Comparison of ENCODE assay signal across 12 cellular contexts in the genomic region with DNA sequence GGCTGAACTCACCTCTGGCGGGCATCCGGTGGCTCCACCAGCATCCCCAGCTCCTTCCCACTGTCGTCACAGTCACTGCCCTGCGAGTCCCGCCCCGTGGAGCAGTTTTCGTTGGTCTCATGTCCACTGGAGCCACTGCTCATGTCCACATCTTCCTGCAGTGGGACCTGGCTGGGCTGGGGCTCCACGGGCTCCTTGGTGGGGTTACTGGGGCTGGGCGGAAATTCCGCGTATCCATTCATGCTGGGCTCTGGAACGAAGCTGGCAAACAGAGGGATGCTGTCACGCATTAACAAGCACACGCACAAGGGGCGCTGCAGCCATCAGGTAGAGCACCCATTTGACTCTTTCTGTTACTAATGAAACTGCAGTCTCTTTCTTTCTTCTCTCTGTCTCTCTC. TPM values are rescaled to one million over a fixed set of nuclear protein-coding genes. Genes with fewer than 3 reads are reported as not detected.
DNase-seq lines count a peak whose midpoint lies in the region; ATAC-seq, FAIRE-seq and TF ChIP-seq lines count a peak whose summit lies in the region.
"Had no signal": no experiment of that assay in that cellular context is flagged by ENCODE, and none has a peak within 500 bp of the region (broad histone marks: within the 10 kb centered on the region; RNA-seq: fewer than 3 reads in every experiment).

No MANE protein-coding gene starts in this region.

- no peak for ATAC-seq in CD4-positive, alpha-beta T cell (ENCODE audit: poor library complexity)

- H3K4me1 ChIP-seq in mammary epithelial cell (ENCODE audit: insufficient read depth, low read length): no peaks in the 10 kb centered on the region

- FAIRE-seq in islet of Langerhans (lab: Jason Lieb, UNC) (peak; percentile 36), D721Med (lab: Jason Lieb, UNC) (no peak)

- H3K4me3 Mint-ChIP-seq in MCF 10A (ENCODE audit: unreplicated experiment): no peak overlapping the region
- no peak overlapping the region for H3K4me3 Mint-ChIP-seq in type B pancreatic cell
- no peak overlapping the region for H3K4me3 Mint-ChIP-seq in CD4-positive, alpha-beta T cell
- no peak overlapping the region for H3K4me3 Mint-ChIP-seq in mesothelial cell of epicardium
- H3K4me3 Mint-ChIP-seq: B cell had no signal

- no peak overlapping the region for H3K4me2 ChIP-seq in mammary epithelial cell (ENCODE audit: insufficient read depth, low read depth, low read length)

- DNase-seq in mammary epithelial cell: no peak
- no peak for DNase-seq in MCF 10A (ENCODE audit: unreplicated experiment)
- no peak for DNase-seq in type B pancreatic cell (ENCODE audit: extremely low spot score, unreplicated experiment)
- DNase-seq in CD4-positive, alpha-beta T cell: no peak
- no peak for DNase-seq in D721Med (ENCODE audit: insufficient read length, low spot score)
- no peak for DNase-seq in mesothelial cell of epicardium (ENCODE audit: low spot score in 2 of 2, unreplicated experiment in 2 of 2)
- DNase-seq: activated CD4-positive, alpha-beta T cell treated with anti-CD3 and anti-CD28 coated beads for 4 hours; NCI-H1105; T-helper 2 cell had no signal

- BruUV-seq in mammary epithelial cell (replicated peaks; lab: Mats Ljungman, UMichigan): no TSS peak
- no TSS peak for BruUV-seq in MCF 10A (replicated peaks; lab: Mats Ljungman, UMichigan)

- peaks cover 30% of the 10 kb centered on the region for H3K79me2 ChIP-seq in mammary epithelial cell (ENCODE audit: insufficient read depth, low read length)

- CTCF ChIA-PET in mammary epithelial cell (lab: Charles Lee; ENCODE audit: low non-redundant PET) (no interaction called here), MCF 10A (lab: Yijun Ruan, JAX) (interaction anchor here (1.1 to 1.2 kb wide), 2 partner anchors 14 to 61 kb away, joined by 4 to 6 read pairs; no protein-coding TSS in a partner anchor)
- CTCF ChIA-PET in CD4-positive, alpha-beta T cell (lab: Charles Lee): no interaction called here

- H3K27me3 Mint-ChIP-seq in MCF 10A (ENCODE audit: insufficient read depth, unreplicated experiment): no peaks in the 10 kb centered on the region
- no peaks in the 10 kb centered on the region for H3K27me3 Mint-ChIP-seq in type B pancreatic cell
- no peaks in the 10 kb centered on the region for H3K27me3 Mint-ChIP-seq in CD4-positive, alpha-beta T cell
- H3K27me3 Mint-ChIP-seq in mesothelial cell of epicardium (ENCODE audit: low read depth): no peaks in the 10 kb centered on the region
- H3K27me3 Mint-ChIP-seq: B cell had no signal

- H3K9me3 Mint-ChIP-seq in MCF 10A (ENCODE audit: unreplicated experiment) (no peaks in the 10 kb centered on the region), type B pancreatic cell (no peaks in the 10 kb centered on the region), mesothelial cell of epicardium (no peaks in the 10 kb centered on the region)
- no peaks in the 10 kb centered on the region for H3K9me3 Mint-ChIP-seq in CD4-positive, alpha-beta T cell

- POLR2A ChIA-PET in MCF 10A (lab: Yijun Ruan, JAX): no interaction called here
- POLR2A ChIA-PET in CD4-positive, alpha-beta T cell (lab: Charles Lee): no interaction called here

- TF ChIP-seq CTCF in mammary epithelial cell (conservative IDR thresholded peaks at IDR 0.05 in 1 of 2, IDR thresholded peaks at IDR 0.05 in 1 of 2; ENCODE audit: extremely low read depth in 1 of 2, insufficient read depth in 1 of 2, low read depth in 1 of 2, low read length in 2 of 2) (peak; percentile 13 to 24), MCF 10A (IDR thresholded peaks at IDR 0.05; ENCODE audit: unreplicated experiment) (no peak), VCaP (conservative IDR thresholded peaks at IDR 0.05) (peak; percentile 15; the same call in 1 of the 2 replicates), type B pancreatic cell (conservative IDR thresholded peaks at IDR 0.05) (peak; percentile 48), D721Med (IDR thresholded peaks at IDR 0.05; ENCODE audit: insufficient read depth, missing control alignments) (no peak), mesothelial cell of epicardium (IDR thresholded peaks at IDR 0.05; ENCODE audit: unreplicated experiment) (no peak)
- TF ChIP-seq CTCF in CD4-positive, alpha-beta T cell (IDR thresholded peaks at IDR 0.05): no peak

- peaks cover 53% of the 10 kb centered on the region for H3K36me3 Mint-ChIP-seq in MCF 10A (ENCODE audit: insufficient read depth, unreplicated experiment)
- peaks cover 19% of the 10 kb centered on the region for H3K36me3 Mint-ChIP-seq in type B pancreatic cell
- H3K36me3 Mint-ChIP-seq in CD4-positive, alpha-beta T cell (ENCODE audit: low read depth): peaks cover 54% of the 10 kb centered on the region
- H3K36me3 Mint-ChIP-seq in mesothelial cell of epicardium: peaks cover 10% of the 10 kb centered on the region

- H4K20me1 ChIP-seq in mammary epithelial cell (ENCODE audit: insufficient read depth, low read length): no peaks in the 10 kb centered on the region

- H3K4me3 ChIP-seq in mammary epithelial cell (replicated peaks in 1 of 3; ENCODE audit: insufficient read depth in 1 of 3, low read depth in 2 of 3, low read length in 3 of 3): no peak overlapping the region

- H3K36me3 ChIP-seq in mammary epithelial cell (ENCODE audit: insufficient read depth, low read length): peaks cover 4% of the 10 kb centered on the region

- dilution Hi-C loops in mammary epithelial cell (cut with HindIII; ENCODE audit: low sequenced_read_pairs): no loop called here

- H3K27ac ChIP-seq in mammary epithelial cell (ENCODE audit: insufficient read depth, low read depth, low read length) (no peak overlapping the region), VCaP (no peak overlapping the region)
- no peak overlapping the region for H3K27ac ChIP-seq in CD4-positive, alpha-beta T cell (ENCODE audit: low read depth, low read length)

- H3K27ac Mint-ChIP-seq in MCF 10A (ENCODE audit: low read depth, unreplicated experiment): no peak overlapping the region
- no peak overlapping the region for H3K27ac Mint-ChIP-seq in type B pancreatic cell
- H3K27ac Mint-ChIP-seq in CD4-positive, alpha-beta T cell: no peak overlapping the region
- H3K27ac Mint-ChIP-seq in mesothelial cell of epicardium: no peak overlapping the region
- H3K27ac Mint-ChIP-seq: B cell had no signal

- intact Hi-C loops in mammary epithelial cell (cut with micrococcal nuclease) (no loop called here), MCF 10A (cut with micrococcal nuclease) (no loop called here)
- intact Hi-C loops in CD4-positive, alpha-beta T cell (cut with DNase I, micrococcal nuclease): no loop called here

- WGBS in mammary epithelial cell (ENCODE audit: low coverage, missing lambda C conversion rate): 82% methylated on average over 10 of the region's 15 CpGs

- no peak overlapping the region for H3K9ac ChIP-seq in mammary epithelial cell (ENCODE audit: insufficient read depth, low read length)

- no peaks in the 10 kb centered on the region for H3K9me3 ChIP-seq in mammary epithelial cell (replicated peaks; ENCODE audit: insufficient read depth, low read length)
- H3K9me3 ChIP-seq in CD4-positive, alpha-beta T cell (ENCODE audit: control insufficient read depth, low read length): no peaks in the 10 kb centered on the region

- H3K4me1 Mint-ChIP-seq in MCF 10A (ENCODE audit: insufficient read depth, unreplicated experiment): peaks cover 5% of the 10 kb centered on the region
- H3K4me1 Mint-ChIP-seq in type B pancreatic cell (ENCODE audit: unreplicated experiment): peaks cover 21% of the 10 kb centered on the region
- H3K4me1 Mint-ChIP-seq in CD4-positive, alpha-beta T cell (ENCODE audit: low read depth): peaks cover 18% of the 10 kb centered on the region
- H3K4me1 Mint-ChIP-seq in mesothelial cell of epicardium: peaks cover 1% of the 10 kb centered on the region

- in situ Hi-C loops in mammary epithelial cell (cut with MboI; ENCODE audit: low sequenced_read_pairs in 2 of 2): no loop called here

- no peaks in the 10 kb centered on the region for H3K27me3 ChIP-seq in mammary epithelial cell (ENCODE audit: insufficient read depth, low read length)
- H3K27me3 ChIP-seq in CD4-positive, alpha-beta T cell (ENCODE audit: control insufficient read depth, insufficient read depth, low read length): no peaks in the 10 kb centered on the region

- H2AFZ ChIP-seq in mammary epithelial cell (ENCODE audit: low read depth, low read length): no peak overlapping the region

RNA-seq across cellular contexts. Expression of a gene that starts 10.7 kb away (rescaled TPM):
- total RNA-seq in mammary epithelial cell: 1 to 10 TPM; 6.3 to 7.8 TPM
- 2.1 TPM for polyA plus RNA-seq in mammary epithelial cell
- 11.2 TPM for polyA minus RNA-seq in mammary epithelial cell
- total RNA-seq in MCF 10A (2022): 8.9 and 13.8 TPM in 2 replicates
- 14.0 and 15.5 TPM in 2 replicates for total RNA-seq in type B pancreatic cell (ENCODE audit: low replicate concordance)
- total RNA-seq in CD4-positive, alpha-beta T cell: 10 to 100 TPM; 33.8 to 38.2 TPM
- 11.4 to 12.7 TPM (median 11.7 TPM) in 3 replicates for total RNA-seq in mesothelial cell of epicardium

RNA-seq across cellular contexts. Expression of a gene that starts 37.9 kb away (rescaled TPM):
- total RNA-seq in mammary epithelial cell (1 to 10 TPM; 1.2 to 5.0 TPM), MCF 10A (2022) (16.8 and 19.7 TPM in 2 replicates), type B pancreatic cell (ENCODE audit: low replicate concordance) (12.0 and 24.4 TPM in 2 replicates), mesothelial cell of epicardium (4.2 to 5.1 TPM (median 4.3 TPM) in 3 replicates)
- polyA plus RNA-seq in mammary epithelial cell: 2.1 TPM
- polyA minus RNA-seq in mammary epithelial cell: not detected
- 1 to 10 TPM; 1.5 to 1.9 TPM for total RNA-seq in CD4-positive, alpha-beta T cell

RNA-seq across cellular contexts. Expression of a gene that starts 42.6 kb away (rescaled TPM):
- 10 to 100 TPM in 1 of 2 donors, 1 to 10 TPM in 1; 7.0 to 18.1 TPM for total RNA-seq in mammary epithelial cell
- 4.9 TPM for polyA plus RNA-seq in mammary epithelial cell
- 8.7 TPM for polyA minus RNA-seq in mammary epithelial cell
- total RNA-seq in MCF 10A (2022): 19.1 and 30.1 TPM in 2 replicates
- total RNA-seq in type B pancreatic cell (ENCODE audit: low replicate concordance): 20.9 and 21.0 TPM in 2 replicates
- total RNA-seq in CD4-positive, alpha-beta T cell: 1 to 10 TPM; 5.1 to 6.9 TPM
- total RNA-seq in mesothelial cell of epicardium: 17.5 to 23.2 TPM (median 21.4 TPM) in 3 replicates

Comparison
In these comparisons a context has a peak if more than half of its experiments do, and no peak if none do; other contexts are left out.
1. CTCF ChIP-seq: peak in mammary epithelial cell (2 of 2), VCaP (single experiment) and type B pancreatic cell (single experiment); none in MCF 10A (single experiment), CD4-positive, alpha-beta T cell (single experiment), D721Med (single experiment) and mesothelial cell of epicardium (single experiment).